ENCODE assay signal across 9 cellular contexts in genomic region chr11:99370557-99371200, GRCh38.
A peak's percentile ranks its signal among the peaks of the same experiment; 100 is the strongest.
DNase-seq lines count a peak whose midpoint lies in the region; ATAC-seq and TF ChIP-seq lines count a peak whose summit lies in the region.
"Had no signal": no experiment of that assay in that cellular context is flagged by ENCODE, and none has a peak within 500 bp of the region (broad histone marks: within the 10 kb centered on the region; RNA-seq: fewer than 3 reads in every experiment).

No MANE protein-coding gene starts in this region.

- no peaks in the 10 kb centered on the region for H3K4me1 ChIP-seq in effector memory CD4-positive, alpha-beta T cell (ENCODE audit: control insufficient read depth, insufficient read depth, low read length, poor library complexity, severe bottlenecking)

- ATAC-seq in HG03025 (IDR thresholded peaks at IDR 0.05; ENCODE audit: low FRiP score, unreplicated experiment) = no peak

- H3K4me3 Mint-ChIP-seq in nephron progenitor cell = no peak overlapping the region

- H3K36me3 ChIP-seq in effector memory CD4-positive, alpha-beta T cell (ENCODE audit: control insufficient read depth, insufficient read depth, low read length) = no peaks in the 10 kb centered on the region

- no peak overlapping the region for H3K4me3 ChIP-seq in effector memory CD4-positive, alpha-beta T cell (ENCODE audit: insufficient read depth, low read depth, low read length, poor library complexity, severe bottlenecking)

- no peak for TF ChIP-seq CTCF in nephron progenitor cell (IDR thresholded peaks at IDR 0.05)

- H3K27me3 Mint-ChIP-seq in nephron progenitor cell (ENCODE audit: low read depth, poor library complexity) = no peaks in the 10 kb centered on the region

- H3K27ac ChIP-seq in effector memory CD4-positive, alpha-beta T cell (ENCODE audit: insufficient read depth, low read length, poor library complexity, severe bottlenecking) = no peak overlapping the region

- H3K27me3 ChIP-seq in effector memory CD4-positive, alpha-beta T cell (replicated peaks; ENCODE audit: control insufficient read depth, insufficient read depth, low read length, poor library complexity, severe bottlenecking) = no peaks in the 10 kb centered on the region

- no peaks in the 10 kb centered on the region for H3K4me1 Mint-ChIP-seq in nephron progenitor cell

- H3K36me3 Mint-ChIP-seq in nephron progenitor cell (ENCODE audit: low read depth) = no peaks in the 10 kb centered on the region

- H3K9me3 Mint-ChIP-seq in nephron progenitor cell = no peaks in the 10 kb centered on the region

- no peak overlapping the region for H3K27ac Mint-ChIP-seq in nephron progenitor cell

- DNase-seq in DMS53 (lab: John Stamatoyannopoulos, UW) (peak; percentile 96), NCI-H2171 (lab: John Stamatoyannopoulos, UW) (peak; percentile 87), fibroblast of gingiva (ENCODE audit: low read depth) (peak; percentile 16), nephron progenitor cell (peak; percentile 13), NCI-H2029 (lab: John Stamatoyannopoulos, UW) (no peak)
- DNase-seq in effector memory CD4-positive, alpha-beta T cell = no peak
- no peak for DNase-seq in stimulated activated CD4-positive, alpha-beta T cell treated with anti-CD3 and anti-CD28 coated beads, Interleukin-4, amount 100 ng/mL, for 1 hour
- DNase-seq: GDM1 had no signal

- no peaks in the 10 kb centered on the region for H3K9me3 ChIP-seq in effector memory CD4-positive, alpha-beta T cell (ENCODE audit: control insufficient read depth, low read length)

Comparison
In these comparisons a context has a peak if more than half of its experiments do, and no peak if none do; other contexts are left out.
1. DNase-seq: peak in DMS53 (single experiment), NCI-H2171 (single experiment), fibroblast of gingiva (single experiment) and nephron progenitor cell (single experiment); none in NCI-H2029 (single experiment), effector memory CD4-positive, alpha-beta T cell (0 of 3) and stimulated activated CD4-positive, alpha-beta T cell treated with anti-CD3 and anti-CD28 coated beads, Interleukin-4, amount 100 ng/mL, for 1 hour (single experiment).